In genomic region chr2:173079141-173079540, GRCh38 we compare ENCODE assay signal across 25 cellular contexts. TPM values are rescaled to one million over a fixed set of nuclear protein-coding genes. Genes with fewer than 3 reads are reported as not detected.
A peak's percentile ranks its signal among the peaks of the same experiment; 100 is the strongest.
DNase-seq lines count a peak whose midpoint lies in the region; ATAC-seq and TF ChIP-seq lines count a peak whose summit lies in the region.
"Had no signal": no experiment of that assay in that cellular context is flagged by ENCODE, and none has a peak within 500 bp of the region (broad histone marks: within the 10 kb centered on the region; RNA-seq: fewer than 3 reads in every experiment).

No MANE protein-coding gene starts in this region.

- no peaks in the 10 kb centered on the region for H3K27me3 ChIP-seq in left ventricle myocardium inferior (ENCODE audit: low read depth)
- H3K27me3 ChIP-seq in osteoblast (ENCODE audit: insufficient read depth, low read length) = no peaks in the 10 kb centered on the region
- H3K27me3 ChIP-seq in ovary = no peaks in the 10 kb centered on the region
- H3K27me3 ChIP-seq in A673 (replicated peaks; ENCODE audit: insufficient read depth, low read depth, low read length, poor library complexity) = no peaks in the 10 kb centered on the region
- H3K27me3 ChIP-seq: tibial nerve had no signal

- CTCF ChIA-PET in A673 (lab: Charles Lee) = no interaction called here

- ATAC-seq in Right ventricle myocardium superior (ENCODE audit: poor library complexity) = no peak
- ATAC-seq in GM21737 (IDR thresholded peaks at IDR 0.05; ENCODE audit: unreplicated experiment) = no peak
- ATAC-seq: activated T-helper 17 cell treated with anti-CD3 and anti-CD28 coated beads, Interleukin-2, amount 50 U/mL, for 72 hours; HCT116; left lobe of liver; SK-N-SH treated with all-trans-retinoic acid at 6 μM for 48 hours had no signal

- TF ChIP-seq CTCF in left ventricle myocardium inferior (IDR thresholded peaks at IDR 0.05; ENCODE audit: borderline replicate concordance) (no peak), chondrocyte (IDR thresholded peaks at IDR 0.05) (no peak), osteoblast (IDR thresholded peaks at IDR 0.05; ENCODE audit: extremely low read depth, low read depth, low read length) (no peak), ovary (IDR thresholded peaks at IDR 0.05) (no peak), A673 (conservative IDR thresholded peaks at IDR 0.05; ENCODE audit: low read depth, low read length) (no peak)

- TF ChIP-seq POLR2A in ovary (IDR thresholded peaks at IDR 0.05) = no peak

- peak overlapping the region; percentile 98 for H3K27ac Mint-ChIP-seq in chondrocyte (ENCODE audit: unreplicated experiment)
- H3K27ac Mint-ChIP-seq: activated naive CD8-positive, alpha-beta T cell; activated T-helper 17 cell treated with anti-CD3 and anti-CD28 coated beads, Interleukin-2, amount 50 U/mL, for 72 hours; progenitor cell of endocrine pancreas had no signal

- H3K9me3 ChIP-seq in left ventricle myocardium inferior (replicated peaks) = no peaks in the 10 kb centered on the region
- H3K9me3 ChIP-seq in osteoblast (ENCODE audit: low read depth, low read length) = no peaks in the 10 kb centered on the region
- no peaks in the 10 kb centered on the region for H3K9me3 ChIP-seq in ovary
- H3K9me3 ChIP-seq in A673 (ENCODE audit: low read depth, low read length, poor library complexity, severe bottlenecking) = no peaks in the 10 kb centered on the region
- H3K9me3 ChIP-seq: tibial nerve had no signal

- POLR2A ChIA-PET in A673 (lab: Charles Lee; ENCODE audit: low non-redundant PET) = no interaction called here

- intact Hi-C loops in left ventricle myocardium inferior (cut with micrococcal nuclease) (loop anchor here (10.0 kb wide), 1 partner anchor 126 kb away; no protein-coding TSS in a partner anchor), Right ventricle myocardium superior (cut with DNase I) (loop anchor here (5.0 kb wide), 2 partner anchors 42 to 128 kb away; no protein-coding TSS in a partner anchor), ovary (cut with DNase I) (loop anchor here in 2 of 4 donors (5.0 kb wide), 1 partner anchor 128 kb away; no protein-coding TSS in a partner anchor), A673 (cut with micrococcal nuclease; ENCODE audit: unreplicated experiment) (loop anchor here (5.0 kb wide), 2 partner anchors 52 to 128 kb away; no protein-coding TSS in a partner anchor)

- H3K4me2 ChIP-seq in osteoblast (ENCODE audit: insufficient read depth, low read length) = peak overlapping the region; percentile 89

- H3K4me3 ChIP-seq in left ventricle myocardium inferior (peak overlapping the region; percentile 88), osteoblast (ENCODE audit: insufficient read depth, low read length) (no peak overlapping the region), ovary (no peak overlapping the region), A673 (ENCODE audit: low read depth, low read length, poor library complexity, severe bottlenecking) (no peak overlapping the region)
- H3K4me3 ChIP-seq: tibial nerve had no signal

- H3K4me1 ChIP-seq in left ventricle myocardium inferior (peaks cover 73% of the 10 kb centered on the region), osteoblast (ENCODE audit: insufficient read depth, low read length) (peaks cover 54% of the 10 kb centered on the region), ovary (ENCODE audit: insufficient read depth) (peaks cover 7% of the 10 kb centered on the region), A673 (ENCODE audit: insufficient read depth, low read length, poor library complexity, severe bottlenecking) (peaks cover 22% of the 10 kb centered on the region)

- H2AFZ ChIP-seq in osteoblast (ENCODE audit: low read length) = no peak overlapping the region

- 68 to 73% (median 71%) methylated on average over 3 of the region's 3 CpGs for WGBS in ovary, 3 donors

- peaks cover 78% of the 10 kb centered on the region for H3K79me2 ChIP-seq in osteoblast (ENCODE audit: insufficient read depth, low read length)

- H3K27ac ChIP-seq in left ventricle myocardium inferior (replicated peaks) (peak overlapping the region; percentile 98), osteoblast (ENCODE audit: low read depth, low read length) (peak overlapping the region; percentile 96), ovary (no peak overlapping the region), A673 (ENCODE audit: low read depth, low read length, poor library complexity, severe bottlenecking) (no peak overlapping the region)
- H3K27ac ChIP-seq: tibial nerve, VCaP had no signal

- no peak for DNase-seq in left ventricle myocardium inferior
- DNase-seq in Right ventricle myocardium superior = no peak
- DNase-seq in chondrocyte (ENCODE audit: low spot score) = no peak
- DNase-seq in osteoblast (ENCODE audit: insufficient read length, low spot score, missing footprints) = no peak
- no peak for DNase-seq in ovary
- DNase-seq in mesenteric fat pad (ENCODE audit: low spot score) = no peak
- no peak for DNase-seq in A673 (ENCODE audit: low spot score)
- DNase-seq: activated CD4-positive, alpha-beta T cell treated with anti-CD3 and anti-CD28 coated beads, Interleukin-2, amount 50 U/mL, for 1 hour; GDM1; head of caudate nucleus; KBM-7; NCI-H1436 treated with DMSO at 0.1 percent for 48 hours; NCI-H524; stimulated activated CD4-positive, alpha-beta T cell treated with anti-CD3 and anti-CD28 coated beads, Interleukin-2, amount 100 ng/mL, for 48 hours; stimulated activated naive CD4-positive, alpha-beta T cell treated with Interleukin-2 at 50 U/mL for 16 hours had no signal

- H3K36me3 ChIP-seq in left ventricle myocardium inferior = no peaks in the 10 kb centered on the region
- H3K36me3 ChIP-seq in osteoblast (ENCODE audit: insufficient read depth, low read length) = peaks cover 8% of the 10 kb centered on the region
- H3K36me3 ChIP-seq in ovary = no peaks in the 10 kb centered on the region
- no peaks in the 10 kb centered on the region for H3K36me3 ChIP-seq in A673 (ENCODE audit: insufficient read depth, low read length, poor library complexity, severe bottlenecking)
- H3K36me3 ChIP-seq: tibial nerve had no signal

- H3K4me1 Mint-ChIP-seq in chondrocyte (ENCODE audit: low read depth) = peaks cover 58% of the 10 kb centered on the region

- no peaks in the 10 kb centered on the region for H4K20me1 ChIP-seq in osteoblast (ENCODE audit: insufficient read depth, low read length)

- H3K4me3 Mint-ChIP-seq in chondrocyte (ENCODE audit: unreplicated experiment) = no peak overlapping the region
- H3K4me3 Mint-ChIP-seq: activated naive CD8-positive, alpha-beta T cell; activated T-helper 17 cell treated with anti-CD3 and anti-CD28 coated beads, Interleukin-2, amount 50 U/mL, for 72 hours had no signal

- TF ChIP-seq EP300 in ovary (IDR thresholded peaks at IDR 0.05) = no peak

- peaks cover 2% of the 10 kb centered on the region for H3K9me3 Mint-ChIP-seq in chondrocyte (ENCODE audit: low read depth)
- H3K9me3 Mint-ChIP-seq: neural crest cell had no signal

- no TSS peak for BruUV-seq in A673 (replicated peaks; lab: Mats Ljungman, UMichigan)

- H3K27me3 Mint-ChIP-seq in chondrocyte (ENCODE audit: low read depth) = no peaks in the 10 kb centered on the region

- H3K36me3 Mint-ChIP-seq in chondrocyte (ENCODE audit: low read depth) = peaks cover 4% of the 10 kb centered on the region
- H3K36me3 Mint-ChIP-seq: activated naive CD8-positive, alpha-beta T cell had no signal

RNA-seq across cellular contexts. Expression of gene MAP3K20, which starts 3.5 kb away (rescaled TPM):
- 466 TPM for total RNA-seq in left ventricle myocardium inferior
- 402 TPM for total RNA-seq in Right ventricle myocardium superior
- 55.7 to 68.5 TPM (median 68.1 TPM) in 3 replicates for total RNA-seq in chondrocyte
- total RNA-seq in osteoblast = 55.7 and 56.1 TPM in 2 replicates
- total RNA-seq in ovary = 100 to 1,000 TPM in 4 of 7 donors, 10 to 100 TPM in 3; 40.1 to 127 (median 107) TPM
- 10 to 100 TPM; 38.6 to 88.4 TPM for polyA plus RNA-seq in ovary
- total RNA-seq in mesenteric fat pad = 71.8 TPM
- total RNA-seq in A673 (2021) = 40.0 and 43.7 TPM in 2 replicates

Comparison
In these comparisons a context has a peak if more than half of its experiments do, and no peak if none do; other contexts are left out.
1. H3K27ac ChIP-seq: peak in left ventricle myocardium inferior (single experiment) and osteoblast (single experiment); none in ovary (0 of 2) and A673 (single experiment).